30 cellular contexts compared by ENCODE assay signal in genomic region chr3:19994796-19995195, GRCh38. TPM values are rescaled to one million over a fixed set of nuclear protein-coding genes. Genes with fewer than 3 reads are reported as not detected.
DNase-seq lines count a peak whose midpoint lies in the region; ATAC-seq, FAIRE-seq and TF ChIP-seq lines count a peak whose summit lies in the region.
"Had no signal": no experiment of that assay in that cellular context is flagged by ENCODE, and none has a peak within 500 bp of the region (broad histone marks: within the 10 kb centered on the region; RNA-seq: fewer than 3 reads in every experiment).

No MANE protein-coding gene starts in this region.

- H3K18ac ChIP-seq in IMR-90 (ENCODE audit: low read depth, low read length), result no peak overlapping the region

- no CpG with 5 or more reads among the region's 2 CpGs for WGBS in IMR-90 (ENCODE audit: extremely low coverage in 2 of 2, insufficient read length in 1 of 2), 2 experiments

- H3K4me3 ChIP-seq in IMR-90 (ENCODE audit: insufficient read depth, low read depth, low read length) (no peak overlapping the region), bronchial epithelial cell (ENCODE audit: low read depth, low read length) (no peak overlapping the region)
- H3K4me3 ChIP-seq: PC-9, SJCRH30 had no signal

- H3K27me3 ChIP-seq in IMR-90 (ENCODE audit: control insufficient read depth, insufficient read depth, low read length) (no peaks in the 10 kb centered on the region), bronchial epithelial cell (ENCODE audit: control insufficient read depth, insufficient read depth, low read length) (no peaks in the 10 kb centered on the region), foreskin keratinocyte (no peaks in the 10 kb centered on the region)
- H3K27me3 ChIP-seq: SJCRH30 had no signal

- H2BK15ac ChIP-seq in IMR-90 (ENCODE audit: low read depth, low read length), result no peak overlapping the region

- intact Hi-C loops in IMR-90 (cut with micrococcal nuclease), result no loop called here

- H4K5ac ChIP-seq in IMR-90 (ENCODE audit: low read depth, low read length), result no peak overlapping the region

- no peak overlapping the region for H2AFZ ChIP-seq in IMR-90 (replicated peaks; ENCODE audit: low read length, poor library complexity)
- H2AFZ ChIP-seq: PC-9 had no signal

- FAIRE-seq in bronchial epithelial cell (lab: Jason Lieb, UNC) (no peak), GM19239 (lab: Jason Lieb, UNC) (no peak)
- FAIRE-seq: A204.1, GM12891, H54 had no signal

- H3K79me1 ChIP-seq in IMR-90 (ENCODE audit: low read depth in 1 of 2, low read length in 2 of 2), result no peaks in the 10 kb centered on the region

- TF ChIP-seq RAD21 in IMR-90 (IDR thresholded peaks at IDR 0.05; ENCODE audit: low read length), result no peak

- no peak overlapping the region for H4K8ac ChIP-seq in IMR-90 (ENCODE audit: low read depth in 2 of 2, low read length in 2 of 2)

- H3K4me1 ChIP-seq in IMR-90 (ENCODE audit: control insufficient read depth, insufficient read depth, low read length) (no peaks in the 10 kb centered on the region), foreskin keratinocyte (no peaks in the 10 kb centered on the region)
- H3K4me1 ChIP-seq: SJCRH30 had no signal

- no peak overlapping the region for H2BK20ac ChIP-seq in IMR-90 (ENCODE audit: low read depth, low read length)

- no peak overlapping the region for H3K4me2 ChIP-seq in IMR-90 (ENCODE audit: low read depth, low read length)
- H3K4me2 ChIP-seq: PC-9 had no signal

- CTCF ChIA-PET in IMR-90 (lab: Yijun Ruan, JAX), result no interaction called here

- dilution Hi-C loops in IMR-90 (cut with HindIII; ENCODE audit: low sequenced_read_pairs, unreplicated experiment), result no loop called here

- H3K9me3 ChIP-seq in IMR-90 (ENCODE audit: control insufficient read depth, insufficient read depth, low read length), result no peaks in the 10 kb centered on the region
- H3K9me3 ChIP-seq: SJCRH30 had no signal

- H3K27ac ChIP-seq in IMR-90 (ENCODE audit: insufficient read depth, low read length) (no peak overlapping the region), foreskin keratinocyte (no peak overlapping the region)
- H3K27ac ChIP-seq: C4-2B, HL-60, PC-9, SJCRH30 had no signal

- no TSS peak for BruUV-seq in IMR-90 (replicated peaks; lab: Mats Ljungman, UMichigan)

- no peak for TF ChIP-seq CTCF in IMR-90 (conservative IDR thresholded peaks at IDR 0.05; ENCODE audit: low read depth, low read length)
- no peak for TF ChIP-seq CTCF in bronchial epithelial cell (IDR thresholded peaks at IDR 0.05; ENCODE audit: insufficient read depth, low read length, severe bottlenecking)
- TF ChIP-seq CTCF in foreskin keratinocyte (conservative IDR thresholded peaks at IDR 0.05), result no peak

- peak; percentile 10 for DNase-seq in IMR-90
- DNase-seq in bronchial epithelial cell (ENCODE audit: low read depth), result peak; percentile 10
- DNase-seq in foreskin keratinocyte, result peak; percentile 11 to 40
- DNase-seq in stimulated activated CD4-positive, alpha-beta T cell treated with anti-CD3 and anti-CD28 coated beads, Interleukin-1b, Interleukin-23, amount 100 ng/mL, for 48 hours, result no peak
- DNase-seq in GM19239 (ENCODE audit: insufficient read length, low spot score), result no peak
- DNase-seq: CD8-positive, alpha-beta T cell; DMS 273 treated with DMSO at 0.1 percent for 48 hours; DMS79; EL; GDM1; Karpas-422; NCI-H1092; NCI-H1436; NCI-H1930; NCI-H2107; NCI-H524 treated with DMSO at 0.1 percent for 48 hours; NCI-H774; PC-9; SJCRH30 had no signal

- POLR2A ChIA-PET in IMR-90 (lab: Charles Lee; ENCODE audit: unreplicated experiment), result no interaction called here

- H3K9ac ChIP-seq in IMR-90 (ENCODE audit: low read depth, low read length), result no peak overlapping the region

- no peak for TF ChIP-seq POLR2A in IMR-90 (IDR thresholded peaks at IDR 0.05; ENCODE audit: low read depth, low read length)

- no peak overlapping the region for H2BK120ac ChIP-seq in IMR-90 (ENCODE audit: low read depth, low read length)

- H2AK5ac ChIP-seq in IMR-90 (ENCODE audit: low read depth, low read length), result no peak overlapping the region

- H4K91ac ChIP-seq in IMR-90 (ENCODE audit: insufficient read depth, low read depth, low read length), result no peak overlapping the region

- H3K9me1 ChIP-seq in IMR-90 (ENCODE audit: insufficient read depth, low read length), result no peaks in the 10 kb centered on the region

- no peak overlapping the region for H2AK9ac ChIP-seq in IMR-90 (replicated peaks; ENCODE audit: low read depth, low read length, poor library complexity)

- no peak overlapping the region for H2BK5ac ChIP-seq in IMR-90 (ENCODE audit: low read depth, low read length, poor library complexity, severe bottlenecking)

- in situ Hi-C loops in IMR-90 (cut with MboI; ENCODE audit: low sequenced_read_pairs), result no loop called here

- no peaks in the 10 kb centered on the region for H4K20me1 ChIP-seq in IMR-90 (ENCODE audit: insufficient read depth, low read length)

- ATAC-seq in IMR-90 (ENCODE audit: low read depth) (peak; percentile 32; the same call in 1 of the 2 replicates), foreskin keratinocyte (no peak), HG03159 (IDR thresholded peaks at IDR 0.05; ENCODE audit: unreplicated experiment) (no peak), GM18861 (IDR thresholded peaks at IDR 0.05; ENCODE audit: unreplicated experiment) (no peak)
- ATAC-seq: CD8-positive, alpha-beta T cell; Right ventricle myocardium inferior; SK-N-SH treated with all-trans-retinoic acid at 6 μM for 48 hours had no signal

- H3K23ac ChIP-seq in IMR-90 (ENCODE audit: low read depth, low read length), result no peak overlapping the region

- H3K36me3 ChIP-seq in IMR-90 (ENCODE audit: control insufficient read depth, insufficient read depth, low read length) (no peaks in the 10 kb centered on the region), bronchial epithelial cell (ENCODE audit: control insufficient read depth, insufficient read depth, low read length) (no peaks in the 10 kb centered on the region)
- H3K36me3 ChIP-seq: SJCRH30 had no signal

- H3K4ac ChIP-seq in IMR-90 (ENCODE audit: low read depth, low read length), result no peak overlapping the region

- H3K56ac ChIP-seq in IMR-90 (ENCODE audit: extremely low read depth, insufficient read depth, low read length), result no peak overlapping the region

- no peak overlapping the region for H3K14ac ChIP-seq in IMR-90 (replicated peaks; ENCODE audit: low read depth, low read length)

TF ChIP-seq in IMR-90, 13 proteins besides CTCF, POLR2A, EP300 and RAD21:
- no peak for TF ChIP-seq NFE2L2 (IDR thresholded peaks at IDR 0.05; ENCODE audit: low read depth, low read length)
- TF ChIP-seq MAZ (IDR thresholded peaks at IDR 0.05; ENCODE audit: borderline replicate concordance, low read depth, low read length), result no peak
- TF ChIP-seq RFX5 (IDR thresholded peaks at IDR 0.05; ENCODE audit: low read depth, low read length), result no peak
- TF ChIP-seq SMC3 (IDR thresholded peaks at IDR 0.05; ENCODE audit: low read depth, low read length), result no peak
- TF ChIP-seq MXI1 (IDR thresholded peaks at IDR 0.05; ENCODE audit: borderline replicate concordance, low read depth, low read length), result no peak
- TF ChIP-seq MAFK (IDR thresholded peaks at IDR 0.05; ENCODE audit: low read depth, low read length), result no peak
- no peak for TF ChIP-seq CHD1 (IDR thresholded peaks at IDR 0.05; ENCODE audit: low read depth, low read length)
- TF ChIP-seq USF2 (IDR thresholded peaks at IDR 0.05; ENCODE audit: low read depth, low read length), result no peak
- TF ChIP-seq, protein P1, sequence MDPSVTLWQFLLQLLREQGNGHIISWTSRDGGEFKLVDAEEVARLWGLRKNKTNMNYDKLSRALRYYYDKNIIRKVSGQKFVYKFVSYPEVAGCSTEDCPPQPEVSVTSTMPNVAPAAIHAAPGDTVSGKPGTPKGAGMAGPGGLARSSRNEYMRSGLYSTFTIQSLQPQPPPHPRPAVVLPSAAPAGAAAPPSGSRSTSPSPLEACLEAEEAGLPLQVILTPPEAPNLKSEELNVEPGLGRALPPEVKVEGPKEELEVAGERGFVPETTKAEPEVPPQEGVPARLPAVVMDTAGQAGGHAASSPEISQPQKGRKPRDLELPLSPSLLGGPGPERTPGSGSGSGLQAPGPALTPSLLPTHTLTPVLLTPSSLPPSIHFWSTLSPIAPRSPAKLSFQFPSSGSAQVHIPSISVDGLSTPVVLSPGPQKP (IDR thresholded peaks at IDR 0.05; ENCODE audit: borderline replicate concordance, low read depth, low read length), result no peak
TF ChIP-seq in IMR-90: peak in this region for 0.

RNA-seq across cellular contexts. Expression of gene PP2D1, which starts 17.3 kb away (rescaled TPM):
- not detected in 2 replicates for total RNA-seq in IMR-90 (2012; rRNA removed)
- polyA plus RNA-seq in IMR-90 (2012; rRNA removed), result not detected in 2 replicates
- polyA plus RNA-seq in IMR-90 (2012; cell fraction: cytosol; rRNA removed), result not detected in 2 replicates
- not detected in 2 replicates for polyA plus RNA-seq in IMR-90 (2012; cell fraction: nucleus; rRNA removed; ENCODE audit: low replicate concordance)
- total RNA-seq in bronchial epithelial cell, result not detected in 2 replicates
- not detected in 2 replicates for total RNA-seq in foreskin keratinocyte
- polyA plus RNA-seq in foreskin keratinocyte, result not detected in 2 replicates
- total RNA-seq: CD8-positive, alpha-beta T cell; PC-9; Right ventricle myocardium inferior; RPMI7951; SJCRH30 had no signal
- polyA plus RNA-seq: AG04450 had no signal

RNA-seq across cellular contexts. Expression of gene KAT2B, which starts 45.5 kb away (rescaled TPM):
- 2.2 and 3.1 TPM in 2 replicates for total RNA-seq in IMR-90 (2012; rRNA removed)
- polyA plus RNA-seq in IMR-90 (2012; rRNA removed), result 1.6 and 2.0 TPM in 2 replicates
- 0.32 and 0.34 TPM in 2 replicates for polyA plus RNA-seq in IMR-90 (2012; cell fraction: cytosol; rRNA removed)
- 0.34 and 2.8 TPM in 2 replicates for polyA plus RNA-seq in IMR-90 (2012; cell fraction: nucleus; rRNA removed; ENCODE audit: low replicate concordance)
- total RNA-seq in bronchial epithelial cell, result 1.6 and 5.8 TPM in 2 replicates
- total RNA-seq in foreskin keratinocyte, result 4.5 and 6.9 TPM in 2 replicates
- 0.95 and 1.2 TPM in 2 replicates for polyA plus RNA-seq in foreskin keratinocyte

RNA-seq across cellular contexts. Expression of gene RAB5A, which starts 47.9 kb away (rescaled TPM):
- total RNA-seq in IMR-90 (2012; rRNA removed) (46.4 and 82.8 TPM in 2 replicates), bronchial epithelial cell (43.7 and 68.7 TPM in 2 replicates), foreskin keratinocyte (41.6 and 42.5 TPM in 2 replicates)
- polyA plus RNA-seq in IMR-90 (2012; rRNA removed) (33.3 and 37.2 TPM in 2 replicates), foreskin keratinocyte (22.6 and 24.8 TPM in 2 replicates)
- polyA plus RNA-seq in IMR-90 (2012; cell fraction: cytosol; rRNA removed), result 6.8 and 17.0 TPM in 2 replicates
- 7.1 and 15.1 TPM in 2 replicates for polyA plus RNA-seq in IMR-90 (2012; cell fraction: nucleus; rRNA removed; ENCODE audit: low replicate concordance)

Comparison
In these comparisons a context has a peak if more than half of its experiments do, and no peak if none do; other contexts are left out.
1. DNase-seq: peak in IMR-90 (single experiment), bronchial epithelial cell (single experiment) and foreskin keratinocyte (2 of 2); none in stimulated activated CD4-positive, alpha-beta T cell treated with anti-CD3 and anti-CD28 coated beads, Interleukin-1b, Interleukin-23, amount 100 ng/mL, for 48 hours (single experiment) and GM19239 (single experiment).